Comparison of ENCODE assay signal across 8 cellular contexts in genomic region chr6:170553686-170554085, GRCh38. TPM values are rescaled to one million over a fixed set of nuclear protein-coding genes. Genes with fewer than 3 reads are reported as not detected.
DNase-seq lines count a peak whose midpoint lies in the region; ATAC-seq and TF ChIP-seq lines count a peak whose summit lies in the region.

No MANE protein-coding gene starts in this region.

- 0% methylated on average over 12 of the region's 12 CpGs for WGBS in lower leg skin, 2 donors

- peak; percentile 23 for DNase-seq in GM13977 (ENCODE audit: low spot score)
- DNase-seq in NCI-H69 (lab: John Stamatoyannopoulos, UW) = peak; percentile 84
- DNase-seq in choroid plexus epithelial cell (ENCODE audit: low read depth) = peak; percentile 68
- no peak for DNase-seq in lower leg skin (ENCODE audit: low spot score in 2 of 2)
- DNase-seq in tibial artery = peak in 1 of 2 donors; percentile 23
- DNase-seq in activated naive CD4-positive, alpha-beta T cell treated with anti-CD3 and anti-CD28 coated beads, Interleukin-2, amount 50 U/mL, for 16 hours = no peak

- no peak for TF ChIP-seq CTCF in 22Rv1 (IDR thresholded peaks at IDR 0.05)
- TF ChIP-seq CTCF in GM13977 (IDR thresholded peaks at IDR 0.05; ENCODE audit: extremely low read depth, insufficient read depth, missing control alignments) = no peak
- no peak for TF ChIP-seq CTCF in choroid plexus epithelial cell (conservative IDR thresholded peaks at IDR 0.05; ENCODE audit: low read depth, low read length)
- TF ChIP-seq CTCF in lower leg skin (IDR thresholded peaks at IDR 0.05) = no peak
- TF ChIP-seq CTCF in tibial artery (IDR thresholded peaks at IDR 0.05) = no peak

- intact Hi-C loops in lower leg skin (cut with DNase I; ENCODE audit: low total_unique reads) = no loop called here
- intact Hi-C loops in tibial artery (cut with DNase I; ENCODE audit: low total_unique reads) = loop anchor here (10.0 kb wide), 1 partner anchor 829 kb away; the partner anchor contains the start of gene PHF10

- in situ Hi-C loops in GM13977 (cut with MboI; ENCODE audit: low pct_unique_long_range_greater_than_20kb, low sequenced_read_pairs, unreplicated experiment) = no loop called here

- H3K4me1 ChIP-seq in tibial artery = peaks cover 0 to 53% (median 41%) of the 10 kb centered on the region in 4 donors

- H3K36me3 ChIP-seq in tibial artery = peaks cover 0 to 20% (median 2%) of the 10 kb centered on the region in 3 donors

- ATAC-seq in HG02840 (IDR thresholded peaks at IDR 0.05; ENCODE audit: low FRiP score, unreplicated experiment) = peak; percentile 37

- H3K4me3 ChIP-seq in choroid plexus epithelial cell (ENCODE audit: low read depth, low read length) = peak overlapping the region; percentile 93
- H3K4me3 ChIP-seq in lower leg skin (ENCODE audit: low read depth, poor library complexity, severe bottlenecking) = peak overlapping the region; percentile 74
- peak overlapping the region; percentile 94 to 96 for H3K4me3 ChIP-seq in tibial artery

- no peaks in the 10 kb centered on the region for H3K27me3 ChIP-seq in tibial artery

- no peak for TF ChIP-seq POLR2A in lower leg skin (IDR thresholded peaks at IDR 0.05)

- H3K27ac ChIP-seq in 22Rv1 (peak overlapping the region; percentile 84), tibial artery (peak overlapping the region; percentile 91 to 96)

- no peaks in the 10 kb centered on the region for H3K9me3 ChIP-seq in tibial artery

RNA-seq across cellular contexts. Expression of gene TBP, which starts 0.5 kb away (rescaled TPM):
- 10 to 100 TPM; 12.8 to 17.4 (median 14.2) TPM for total RNA-seq in lower leg skin

RNA-seq across cellular contexts. Expression of gene PSMB1, which starts 0.6 kb away (rescaled TPM):
- 100 to 1,000 TPM; 175 to 255 (median 213) TPM for total RNA-seq in lower leg skin

RNA-seq across cellular contexts. Expression of gene PDCD2, which starts 30.8 kb away (rescaled TPM):
- total RNA-seq in lower leg skin = 10 to 100 TPM; 62.0 to 86.3 (median 75.6) TPM

Comparison
In these comparisons a context has a peak if more than half of its experiments do, and no peak if none do; other contexts are left out.
1. DNase-seq: peak in GM13977 (single experiment), NCI-H69 (single experiment) and choroid plexus epithelial cell (single experiment); none in lower leg skin (0 of 2) and activated naive CD4-positive, alpha-beta T cell treated with anti-CD3 and anti-CD28 coated beads, Interleukin-2, amount 50 U/mL, for 16 hours (single experiment).
2. Peak in every context shown above with its lines, with median percentiles within 50 percentile points of each other: H3K4me3 ChIP-seq.